8 cellular contexts compared by ENCODE assay signal in the genomic region with DNA sequence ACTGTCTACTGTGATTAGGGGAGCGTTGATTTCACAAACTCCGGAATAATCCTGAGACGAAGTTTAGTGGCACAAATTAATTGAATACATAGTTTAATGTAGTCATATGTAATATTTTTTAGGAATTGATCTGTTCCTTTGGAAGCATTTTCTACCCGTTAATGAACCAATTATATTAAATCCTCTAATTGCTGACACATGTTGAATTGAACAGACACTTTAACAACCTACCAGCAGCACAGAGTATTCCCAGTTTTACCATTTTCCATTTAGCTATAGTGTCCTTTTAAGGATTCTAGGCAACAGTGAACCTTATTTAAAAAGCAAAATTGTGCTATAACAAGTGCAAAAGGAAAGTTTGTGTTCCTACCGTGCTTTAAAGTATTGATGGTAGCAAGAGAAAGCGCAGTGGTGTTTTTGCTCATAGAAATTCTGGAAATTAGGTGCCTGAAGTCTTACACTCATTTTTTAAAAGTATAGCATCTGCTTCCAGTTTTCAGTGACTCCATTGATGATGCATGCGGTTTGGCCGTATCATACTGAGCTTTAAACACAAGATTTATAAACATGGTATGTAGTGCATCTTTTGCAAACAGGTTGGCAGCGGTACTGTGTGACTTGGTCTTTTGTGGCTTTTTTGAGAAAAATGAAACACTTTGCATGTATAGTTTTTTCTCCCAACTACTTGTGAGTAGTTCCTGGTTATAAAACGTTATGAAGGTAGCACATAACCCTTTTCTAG. TPM values are rescaled to one million over a fixed set of nuclear protein-coding genes. Genes with fewer than 3 reads are reported as not detected.
DNase-seq lines count a peak whose midpoint lies in the region; ATAC-seq and TF ChIP-seq lines count a peak whose summit lies in the region.

No MANE protein-coding gene starts in this region.

- ATAC-seq in RWPE2 (ENCODE audit: low read depth) (no peak), GM19023 (IDR thresholded peaks at IDR 0.05; ENCODE audit: unreplicated experiment) (no peak), HG03565 (IDR thresholded peaks at IDR 0.05; ENCODE audit: unreplicated experiment) (no peak), HG02970 (IDR thresholded peaks at IDR 0.05; ENCODE audit: low FRiP score, unreplicated experiment) (no peak)

- H3K4me1 ChIP-seq in ES-I3 (ENCODE audit: insufficient read depth, low read length) (peaks cover 9% of the 10 kb centered on the region; the same call in 1 of the 2 replicates), RWPE2 (ENCODE audit: insufficient read depth, poor library complexity, severe bottlenecking) (peaks cover 6% of the 10 kb centered on the region), esophagus (ENCODE audit: control insufficient read depth in 2 of 2, insufficient read depth in 2 of 2, low read length in 1 of 2) (no peaks in the 10 kb centered on the region), prostate gland (replicated peaks) (no peaks in the 10 kb centered on the region)

- DNase-seq in RWPE2 (ENCODE audit: low spot score) (no peak), prostate gland (ENCODE audit: low spot score) (no peak), kidney tubule cell (ENCODE audit: low spot score) (no peak)

- 1 to 14% methylated on average over 10 of the region's 10 CpGs for WGBS in esophagus, 2 donors
- WGBS in prostate gland = 5% methylated on average over 10 of the region's 10 CpGs

- H3K27ac ChIP-seq in RWPE2 (ENCODE audit: poor library complexity, severe bottlenecking) (peak overlapping the region; percentile 95), esophagus (ENCODE audit: low read depth in 2 of 2, low read length in 1 of 2) (peak overlapping the region; percentile 100), prostate gland (peak overlapping the region; percentile 98 to 99)

- H3K9me3 ChIP-seq in ES-I3 (ENCODE audit: control insufficient read depth, insufficient read depth, low read length) (no peaks in the 10 kb centered on the region), RWPE2 (ENCODE audit: severe bottlenecking) (no peaks in the 10 kb centered on the region), esophagus (ENCODE audit: control insufficient read depth in 2 of 2, insufficient read depth in 1 of 2, low read depth in 1 of 2, low read length in 1 of 2) (no peaks in the 10 kb centered on the region), prostate gland (no peaks in the 10 kb centered on the region)

- H3K4me3 ChIP-seq in RWPE2 (ENCODE audit: severe bottlenecking) = peak overlapping the region; percentile 81
- H3K4me3 ChIP-seq in esophagus (ENCODE audit: low read depth in 1 of 2, low read length in 2 of 2) = peak overlapping the region; percentile 86 to 95
- peak overlapping the region; percentile 73 to 78 for H3K4me3 ChIP-seq in prostate gland

- intact Hi-C loops in prostate gland (cut with DNase I) = loop anchor here (10.0 kb wide), 1 partner anchor 251 kb away; the partner anchor contains the start of gene USP9X

- no peaks in the 10 kb centered on the region for H3K27me3 ChIP-seq in RWPE2 (ENCODE audit: insufficient read depth, poor library complexity, severe bottlenecking)
- no peaks in the 10 kb centered on the region for H3K27me3 ChIP-seq in esophagus (ENCODE audit: control insufficient read depth in 1 of 2, insufficient read depth in 2 of 2, low read length in 2 of 2)
- no peaks in the 10 kb centered on the region for H3K27me3 ChIP-seq in prostate gland (replicated peaks; ENCODE audit: insufficient read depth)

- no peak for TF ChIP-seq POLR2A in prostate gland (IDR thresholded peaks at IDR 0.05)

- no peak for TF ChIP-seq CTCF in RWPE2 (IDR thresholded peaks at IDR 0.05; ENCODE audit: poor library complexity, severe bottlenecking)
- TF ChIP-seq CTCF in prostate gland (IDR thresholded peaks at IDR 0.05) = no peak

- peak overlapping the region; percentile 56 for H3K9ac ChIP-seq in ES-I3 (ENCODE audit: low read depth, low read length)

- no peaks in the 10 kb centered on the region; the same call in 1 of the 2 replicates for H3K36me3 ChIP-seq in ES-I3 (ENCODE audit: insufficient read depth, low read length)
- peaks cover 53% of the 10 kb centered on the region for H3K36me3 ChIP-seq in RWPE2 (ENCODE audit: low read depth)
- peaks cover 2 to 4% of the 10 kb centered on the region in 2 donors for H3K36me3 ChIP-seq in esophagus (ENCODE audit: control insufficient read depth in 2 of 2, insufficient read depth in 2 of 2, low read length in 1 of 2)
- no peaks in the 10 kb centered on the region for H3K36me3 ChIP-seq in prostate gland

RNA-seq across cellular contexts. Expression of gene DDX3X, which starts 1.8 kb away (rescaled TPM):
- 100 to 1,000 TPM in 1 of 2 donors, 10 to 100 TPM in 1; 63.5 to 111 TPM for polyA plus RNA-seq in esophagus
- 100 to 1,000 TPM; 107 to 115 TPM for total RNA-seq in prostate gland
